Comparison of ENCODE assay signal across 8 cellular contexts in the genomic region with DNA sequence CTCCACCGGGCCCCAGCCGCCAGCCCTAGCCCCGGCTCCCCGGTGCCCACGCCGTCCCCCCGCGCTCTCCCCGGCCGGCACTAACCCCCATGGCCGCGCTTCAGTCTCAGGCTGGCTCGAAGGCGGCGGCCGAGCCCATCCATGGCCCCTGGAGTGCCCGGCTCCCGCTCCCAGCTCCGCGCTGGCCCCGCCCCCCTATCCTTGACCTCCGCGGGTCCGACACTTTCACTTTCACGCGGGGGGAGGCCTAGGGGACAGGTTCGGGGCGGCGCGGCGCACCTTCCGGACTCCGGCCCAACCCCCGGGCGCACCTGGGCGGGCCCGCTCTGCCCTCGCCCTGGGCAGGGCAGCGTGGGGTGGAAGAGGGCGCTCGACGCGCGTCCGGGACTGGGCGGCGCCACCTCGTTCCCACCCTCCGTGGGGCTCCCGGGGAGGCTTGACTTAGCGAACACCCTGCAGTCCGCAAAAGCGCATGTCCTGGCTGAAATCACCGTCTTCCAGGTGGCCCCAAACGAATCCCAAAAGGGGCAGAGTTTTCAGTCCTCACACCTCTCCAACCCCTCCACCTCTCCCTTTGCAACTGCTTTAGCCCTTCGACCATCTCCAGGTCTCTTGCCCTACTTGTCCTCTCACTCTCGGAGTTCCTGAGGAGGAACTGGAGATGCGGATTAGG. TPM values are rescaled to one million over a fixed set of nuclear protein-coding genes. Genes with fewer than 3 reads are reported as not detected.
DNase-seq lines count a peak whose midpoint lies in the region; ATAC-seq and TF ChIP-seq lines count a peak whose summit lies in the region.

No MANE protein-coding gene starts in this region.

- no peaks in the 10 kb centered on the region for H3K9me3 ChIP-seq in HUES6 (ENCODE audit: control insufficient read depth, insufficient read depth, low read depth, low read length)
- no peaks in the 10 kb centered on the region for H3K9me3 ChIP-seq in effector memory CD4-positive, alpha-beta T cell (ENCODE audit: control insufficient read depth, low read length)
- H3K9me3 ChIP-seq in transverse colon = no peaks in the 10 kb centered on the region

- no peak overlapping the region for H3K27ac ChIP-seq in HUES6 (ENCODE audit: low read depth, low read length)
- peak overlapping the region; percentile 92 for H3K27ac ChIP-seq in effector memory CD4-positive, alpha-beta T cell (ENCODE audit: insufficient read depth, low read length, poor library complexity, severe bottlenecking)
- peak overlapping the region; percentile 86 to 94 (median 92) for H3K27ac ChIP-seq in transverse colon

- intact Hi-C loops in transverse colon (cut with DNase I; ENCODE audit: low total_unique reads) = no loop called here

- TF ChIP-seq CTCF in transverse colon (IDR thresholded peaks at IDR 0.05) = no peak

- peak overlapping the region; percentile 84 to 94 for H3K27ac Mint-ChIP-seq in natural killer cell treated with Interleukin-12 subunit alpha and Interleukin-12 subunit beta and Interleukin-15 and Interleukin-18, amount 100 ng/mL, for 72 hours

- peak; percentile 3 for TF ChIP-seq EP300 in transverse colon (IDR thresholded peaks at IDR 0.05; ENCODE audit: low read depth)

- 0 to 5% methylated on average over 6 to 58 of the region's 58 CpGs for WGBS in transverse colon (ENCODE audit: low coverage in 1 of 2), 2 donors

- peaks cover 33% of the 10 kb centered on the region for H3K27me3 ChIP-seq in HUES6 (ENCODE audit: control insufficient read depth, insufficient read depth, low read length)
- no peaks in the 10 kb centered on the region for H3K27me3 ChIP-seq in effector memory CD4-positive, alpha-beta T cell (replicated peaks; ENCODE audit: control insufficient read depth, insufficient read depth, low read length, poor library complexity, severe bottlenecking)
- H3K27me3 ChIP-seq in transverse colon = no peaks in the 10 kb centered on the region

- H3K4me1 Mint-ChIP-seq in natural killer cell treated with Interleukin-12 subunit alpha and Interleukin-12 subunit beta and Interleukin-15 and Interleukin-18, amount 100 ng/mL, for 72 hours (ENCODE audit: low read depth in 2 of 2) = peaks cover 60% of the 10 kb centered on the region in 2 donors

- peak; percentile 81 for TF ChIP-seq POLR2A in transverse colon (IDR thresholded peaks at IDR 0.05)

- in situ Hi-C loops in transverse colon (cut with MboI; ENCODE audit: low pct_ligation_motif_present in 1 of 4, low pct_unique_long_range_greater_than_20kb in 1 of 4, low sequenced_read_pairs in 3 of 4) = loop anchor here in 1 of 4 donors (25.0 kb wide), 2 partner anchors 408 to 558 kb away; partner anchors contain the start of genes DDX20 and RAP1A

- H3K9ac ChIP-seq in HUES6 (ENCODE audit: low read length) = no peak overlapping the region

- H3K4me3 ChIP-seq in HUES6 (ENCODE audit: low read depth, low read length) = peak overlapping the region; percentile 35; the same call in 1 of the 2 replicates
- peak overlapping the region; percentile 65 for H3K4me3 ChIP-seq in effector memory CD4-positive, alpha-beta T cell (ENCODE audit: insufficient read depth, low read depth, low read length, poor library complexity, severe bottlenecking)
- H3K4me3 ChIP-seq in transverse colon = peak overlapping the region; percentile 60 to 82 (median 76)

- peak overlapping the region; percentile 98 for H3K4me3 Mint-ChIP-seq in natural killer cell treated with Interleukin-12 subunit alpha and Interleukin-12 subunit beta and Interleukin-15 and Interleukin-18, amount 100 ng/mL, for 72 hours

- DNase-seq in DMS53 (lab: John Stamatoyannopoulos, UW) = peak; percentile 91
- DNase-seq in activated CD4-positive, alpha-beta T cell treated with anti-CD3 and anti-CD28 coated beads for 4 hours = peak; percentile 71 to 76
- DNase-seq in effector memory CD4-positive, alpha-beta T cell = peak; percentile 56 to 68 (median 67)
- peak; percentile 79 for DNase-seq in natural killer cell treated with Interleukin-12 subunit alpha and Interleukin-12 subunit beta and Interleukin-15 and Interleukin-18, amount 100 ng/mL, for 72 hours (ENCODE audit: low spot score)
- peak; percentile 92 for DNase-seq in transverse colon
- DNase-seq in NCI-H2171 (lab: John Stamatoyannopoulos, UW) = no peak

- peak; percentile 43 for ATAC-seq in GM21367 (IDR thresholded peaks at IDR 0.05; ENCODE audit: unreplicated experiment)
- peak; percentile 79 to 80 for ATAC-seq in natural killer cell treated with Interleukin-12 subunit alpha and Interleukin-12 subunit beta and Interleukin-15 and Interleukin-18, amount 100 ng/mL, for 72 hours

- H3K9me3 Mint-ChIP-seq in natural killer cell treated with Interleukin-12 subunit alpha and Interleukin-12 subunit beta and Interleukin-15 and Interleukin-18, amount 100 ng/mL, for 72 hours = no peaks in the 10 kb centered on the region

- H3K27me3 Mint-ChIP-seq in natural killer cell treated with Interleukin-12 subunit alpha and Interleukin-12 subunit beta and Interleukin-15 and Interleukin-18, amount 100 ng/mL, for 72 hours = no peaks in the 10 kb centered on the region

- no peaks in the 10 kb centered on the region for H3K36me3 Mint-ChIP-seq in natural killer cell treated with Interleukin-12 subunit alpha and Interleukin-12 subunit beta and Interleukin-15 and Interleukin-18, amount 100 ng/mL, for 72 hours

- H3K36me3 ChIP-seq in HUES6 (ENCODE audit: control insufficient read depth, insufficient read depth, low read length) = no peaks in the 10 kb centered on the region
- no peaks in the 10 kb centered on the region for H3K36me3 ChIP-seq in effector memory CD4-positive, alpha-beta T cell (ENCODE audit: control insufficient read depth, insufficient read depth, low read length)
- H3K36me3 ChIP-seq in transverse colon = no peaks in the 10 kb centered on the region

- H3K4me1 ChIP-seq in HUES6 (ENCODE audit: control insufficient read depth, insufficient read depth, low read length) = peaks cover 4% of the 10 kb centered on the region; the same call in 1 of the 2 replicates
- peaks cover 41% of the 10 kb centered on the region for H3K4me1 ChIP-seq in effector memory CD4-positive, alpha-beta T cell (ENCODE audit: control insufficient read depth, insufficient read depth, low read length, poor library complexity, severe bottlenecking)
- H3K4me1 ChIP-seq in transverse colon = peaks cover 16 to 46% (median 39%) of the 10 kb centered on the region in 4 donors

RNA-seq across cellular contexts. Expression of gene DENND2D, which starts 3.9 kb away (rescaled TPM):
- total RNA-seq in natural killer cell treated with Interleukin-12 subunit alpha and Interleukin-12 subunit beta and Interleukin-15 and Interleukin-18, amount 100 ng/mL, for 72 hours = 100 to 1,000 TPM; 103 to 118 TPM
- 10 to 100 TPM; 43.4 to 61.0 (median 50.7) TPM for total RNA-seq in transverse colon

RNA-seq across cellular contexts. Expression of gene CHI3L2, which starts 23.2 kb away (rescaled TPM):
- 10 to 100 TPM in 1 of 2 donors, 1 to 10 TPM in 1; 4.3 to 30.6 TPM for total RNA-seq in natural killer cell treated with Interleukin-12 subunit alpha and Interleukin-12 subunit beta and Interleukin-15 and Interleukin-18, amount 100 ng/mL, for 72 hours
- 1 to 10 TPM in 1 of 4 donors, under 1 TPM in 1, not detected in 2; 0.82 to 2.7 TPM for total RNA-seq in transverse colon
